ENCODE assay signal across 8 cellular contexts in genomic region chrX:109856974-109857373, GRCh38.
DNase-seq lines count a peak whose midpoint lies in the region; ATAC-seq, FAIRE-seq and TF ChIP-seq lines count a peak whose summit lies in the region.

No MANE protein-coding gene starts in this region.

- TF ChIP-seq CTCF in Peyer's patch (IDR thresholded peaks at IDR 0.05) (peak; percentile 61 to 82 (median 74)), foreskin fibroblast (IDR thresholded peaks at IDR 0.05; ENCODE audit: low read depth, low read length) (peak; percentile 54), suprapubic skin (IDR thresholded peaks at IDR 0.05) (peak; percentile 40 to 88)

- peak; percentile 25 for DNase-seq in ACHN
- no peak for DNase-seq in Peyer's patch
- DNase-seq in foreskin fibroblast, result peak in 1 of 2 donors; percentile 57
- no peak for DNase-seq in suprapubic skin (ENCODE audit: low spot score in 2 of 2)
- no peak for DNase-seq in posterior vena cava (ENCODE audit: low spot score)

- H3K36me3 ChIP-seq in Peyer's patch (no peaks in the 10 kb centered on the region), suprapubic skin (no peaks in the 10 kb centered on the region)

- FAIRE-seq in G401.6 (lab: Jason Lieb, UNC), result peak; percentile 86

- WGBS in suprapubic skin, result 21% methylated on average over 5 of the region's 5 CpGs

- in situ Hi-C loops in ACHN (cut with HindIII; ENCODE audit: low pct_ligation_motif_present, low pct_unique_long_range_greater_than_20kb, low sequenced_read_pairs), result no loop called here

- H3K9me3 ChIP-seq in Peyer's patch (no peaks in the 10 kb centered on the region), suprapubic skin (no peaks in the 10 kb centered on the region)

- no peak for ATAC-seq in HG02970 (IDR thresholded peaks at IDR 0.05; ENCODE audit: low FRiP score, unreplicated experiment)
- ATAC-seq in HG03095 (IDR thresholded peaks at IDR 0.05; ENCODE audit: unreplicated experiment), result no peak

- H3K4me1 ChIP-seq in Peyer's patch (no peaks in the 10 kb centered on the region), suprapubic skin (no peaks in the 10 kb centered on the region)

- no peak for TF ChIP-seq EP300 in suprapubic skin (IDR thresholded peaks at IDR 0.05)

- H3K27me3 ChIP-seq in Peyer's patch (no peaks in the 10 kb centered on the region), suprapubic skin (no peaks in the 10 kb centered on the region)

- intact Hi-C loops in posterior vena cava (cut with DNase I), result loop anchor here (10.0 kb wide), 1 partner anchor 142 kb away; no protein-coding TSS in a partner anchor

- H3K27ac ChIP-seq in Peyer's patch, result no peak overlapping the region
- H3K27ac ChIP-seq in suprapubic skin, result no peak overlapping the region

- no peak overlapping the region for H3K4me3 ChIP-seq in Peyer's patch
- no peak overlapping the region for H3K4me3 ChIP-seq in foreskin fibroblast (ENCODE audit: low read depth in 1 of 2, low read length in 2 of 2)
- no peak overlapping the region for H3K4me3 ChIP-seq in suprapubic skin

- TF ChIP-seq POLR2A in Peyer's patch (IDR thresholded peaks at IDR 0.05) (no peak), suprapubic skin (IDR thresholded peaks at IDR 0.05) (no peak)
